ENCODE assay signal across 18 cellular contexts in genomic region chr6:21971540-21971939, GRCh38.
DNase-seq lines count a peak whose midpoint lies in the region; ATAC-seq and TF ChIP-seq lines count a peak whose summit lies in the region.
"Had no signal": no experiment of that assay in that cellular context is flagged by ENCODE, and none has a peak within 500 bp of the region (broad histone marks: within the 10 kb centered on the region; RNA-seq: fewer than 3 reads in every experiment).

No MANE protein-coding gene starts in this region.

- H4K20me1 ChIP-seq in neural cell (ENCODE audit: insufficient read depth): no peaks in the 10 kb centered on the region

- DNase-seq in DMS 273 (lab: John Stamatoyannopoulos, UW; ENCODE audit: unreplicated experiment) (peak; percentile 17), DMS 273 treated with DMSO at 0.1 percent for 48 hours (lab: John Stamatoyannopoulos, UW) (no peak), NCI-H2171 (lab: John Stamatoyannopoulos, UW) (peak; percentile 43), WERI-Rb-1 (peak; percentile 68), prostate gland (ENCODE audit: low spot score) (no peak)
- DNase-seq: amniotic stem cell; cerebellar nuclear complex; EL; left colon; NCI-H1092 treated with DMSO at 0.1 percent for 48 hours; pancreas; spleen; stimulated activated naive CD4-positive, alpha-beta T cell treated with Interleukin-2 at 50 U/mL for 16 hours; upper lobe of right lung had no signal

- H3K4me2 ChIP-seq in neural cell (ENCODE audit: low read length): peak overlapping the region; percentile 33

- H3K36me3 ChIP-seq in WERI-Rb-1 (no peaks in the 10 kb centered on the region), neural cell (ENCODE audit: insufficient read depth, low read length) (no peaks in the 10 kb centered on the region), prostate gland (no peaks in the 10 kb centered on the region)
- H3K36me3 ChIP-seq: pancreas, spleen, upper lobe of right lung had no signal

- WGBS in prostate gland: 91% methylated on average over 1 of the region's 1 CpG

- intact Hi-C loops in prostate gland (cut with DNase I): no loop called here

- no peak for TF ChIP-seq POLR2A in prostate gland (IDR thresholded peaks at IDR 0.05)

- no peaks in the 10 kb centered on the region for H3K4me1 ChIP-seq in prostate gland (replicated peaks)
- H3K4me1 ChIP-seq: pancreas had no signal

- TF ChIP-seq CTCF in WERI-Rb-1 (IDR thresholded peaks at IDR 0.05; ENCODE audit: low read depth, low read length): no peak
- TF ChIP-seq CTCF in neural cell (IDR thresholded peaks at IDR 0.05; ENCODE audit: poor library complexity, severe bottlenecking): no peak
- no peak for TF ChIP-seq CTCF in prostate gland (IDR thresholded peaks at IDR 0.05)

- ATAC-seq in GM18861 (IDR thresholded peaks at IDR 0.05; ENCODE audit: unreplicated experiment) (no peak), HG03469 (IDR thresholded peaks at IDR 0.05; ENCODE audit: unreplicated experiment) (no peak)
- ATAC-seq: left colon, pancreas, upper lobe of right lung had no signal

- peaks cover 11% of the 10 kb centered on the region for H3K79me2 ChIP-seq in neural cell (replicated peaks; ENCODE audit: insufficient read depth, low read length)

- no peaks in the 10 kb centered on the region for H3F3A ChIP-seq in neural cell (ENCODE audit: insufficient read depth, low read length, poor library complexity, severe bottlenecking)

- H3K27ac ChIP-seq in WERI-Rb-1 (no peak overlapping the region), neural cell (ENCODE audit: low read length) (peak overlapping the region; percentile 69), prostate gland (no peak overlapping the region)
- H3K27ac ChIP-seq: 22Rv1, pancreas, spleen, upper lobe of right lung had no signal

- no peaks in the 10 kb centered on the region for H3K9me2 ChIP-seq in neural cell (ENCODE audit: insufficient read depth, low read length)

- H3K27me3 ChIP-seq in WERI-Rb-1 (ENCODE audit: insufficient read depth, low read depth, severe bottlenecking): no peaks in the 10 kb centered on the region
- H3K27me3 ChIP-seq in neural cell (ENCODE audit: insufficient read depth, low read depth, low read length): no peaks in the 10 kb centered on the region
- no peaks in the 10 kb centered on the region for H3K27me3 ChIP-seq in prostate gland (replicated peaks; ENCODE audit: insufficient read depth)
- H3K27me3 ChIP-seq: pancreas, spleen, upper lobe of right lung had no signal

- H3K9me3 ChIP-seq in WERI-Rb-1 (ENCODE audit: severe bottlenecking) (no peaks in the 10 kb centered on the region), neural cell (ENCODE audit: low read length) (no peaks in the 10 kb centered on the region), prostate gland (no peaks in the 10 kb centered on the region)
- H3K9me3 ChIP-seq: pancreas, spleen, upper lobe of right lung had no signal

- TF ChIP-seq EP300 in neural cell (conservative IDR thresholded peaks at IDR 0.05; ENCODE audit: poor library complexity, severe bottlenecking): peak; percentile 66

- peak; percentile 14 for TF ChIP-seq RAD21 in neural cell (conservative IDR thresholded peaks at IDR 0.05)

- no peak overlapping the region for H2AFZ ChIP-seq in neural cell (ENCODE audit: low read depth, low read length)

- H3K4me3 ChIP-seq in WERI-Rb-1 (ENCODE audit: low read depth, low read length): no peak overlapping the region
- H3K4me3 ChIP-seq in neural cell (ENCODE audit: low read length): peak overlapping the region; percentile 8
- H3K4me3 ChIP-seq in prostate gland: no peak overlapping the region
- H3K4me3 ChIP-seq: pancreas, spleen, upper lobe of right lung had no signal

- H3K9ac ChIP-seq in neural cell (ENCODE audit: low read length): peak overlapping the region; percentile 29

TF ChIP-seq in neural cell, 6 proteins besides CTCF, POLR2A, EP300 and RAD21:
- TF ChIP-seq POLR2AphosphoS5 (IDR thresholded peaks at IDR 0.05): peak; percentile 35
- TF ChIP-seq MXI1 (conservative IDR thresholded peaks at IDR 0.05; ENCODE audit: poor library complexity, severe bottlenecking): no peak
- TF ChIP-seq TAF1 (IDR thresholded peaks at IDR 0.05; ENCODE audit: low read depth): no peak
- no peak for TF ChIP-seq EZH2 (IDR thresholded peaks at IDR 0.05; ENCODE audit: borderline replicate concordance, insufficient read depth, low read length, poor library complexity, severe bottlenecking)
- no peak for TF ChIP-seq REST (IDR thresholded peaks at IDR 0.05; ENCODE audit: borderline replicate concordance)
- TF ChIP-seq SMC3 (conservative IDR thresholded peaks at IDR 0.05; ENCODE audit: poor library complexity): peak; percentile 15

Comparison
In these comparisons a context has a peak if more than half of its experiments do, and no peak if none do; other contexts are left out.
1. DNase-seq: peak in DMS 273 (single experiment), NCI-H2171 (single experiment) and WERI-Rb-1 (single experiment); none in DMS 273 treated with DMSO at 0.1 percent for 48 hours (single experiment) and prostate gland (single experiment).